In genomic region chr12:109052097-109052414, GRCh38 we compare ENCODE assay signal across 9 cellular contexts. TPM values are rescaled to one million over a fixed set of nuclear protein-coding genes. Genes with fewer than 3 reads are reported as not detected.
A peak's percentile ranks its signal among the peaks of the same experiment; 100 is the strongest.
DNase-seq lines count a peak whose midpoint lies in the region; ATAC-seq, FAIRE-seq and TF ChIP-seq lines count a peak whose summit lies in the region.
"Had no signal": no experiment of that assay in that cellular context is flagged by ENCODE, and none has a peak within 500 bp of the region (broad histone marks: within the 10 kb centered on the region; RNA-seq: fewer than 3 reads in every experiment).

No MANE protein-coding gene starts in this region.

- no peak for TF ChIP-seq CTCF in A549 (IDR thresholded peaks at IDR 0.05)
- no peak for TF ChIP-seq CTCF in bronchial epithelial cell (IDR thresholded peaks at IDR 0.05; ENCODE audit: insufficient read depth, low read length, severe bottlenecking)

- WGBS in A549 (ENCODE audit: missing lambda C conversion rate): 2% methylated on average over 6 of the region's 6 CpGs

- TF ChIP-seq POLR2A in A549 (IDR thresholded peaks at IDR 0.05; ENCODE audit: low read length): no peak

- H3K27me3 ChIP-seq in HUES48 (ENCODE audit: control insufficient read depth, insufficient read depth, low read length) (no peaks in the 10 kb centered on the region), bronchial epithelial cell (ENCODE audit: control insufficient read depth, insufficient read depth, low read length) (no peaks in the 10 kb centered on the region), mucosa of rectum (ENCODE audit: control insufficient read depth in 2 of 2, insufficient read depth in 2 of 2, low read length in 2 of 2) (no peaks in the 10 kb centered on the region)

- TF ChIP-seq EP300 in A549 (IDR thresholded peaks at IDR 0.05): no peak

- POLR2A ChIA-PET in A549 (lab: Yijun Ruan, JAX): interaction anchor here (0.8 kb wide), 1 partner anchor 195 kb away, joined by 4 read pairs; the partner anchor contains the start of gene SSH1

- FAIRE-seq in A549 (lab: Jason Lieb, UNC): no peak
- FAIRE-seq in bronchial epithelial cell (lab: Jason Lieb, UNC): no peak

- H3K9me3 ChIP-seq in A549: no peaks in the 10 kb centered on the region
- H3K9me3 ChIP-seq in HUES48 (ENCODE audit: control insufficient read depth, insufficient read depth, low read length): no peaks in the 10 kb centered on the region
- H3K9me3 ChIP-seq in mucosa of rectum (ENCODE audit: control insufficient read depth in 2 of 2, low read length in 2 of 2): no peaks in the 10 kb centered on the region

- H3K36me3 ChIP-seq in HUES48 (ENCODE audit: control insufficient read depth, insufficient read depth, low read length): no peaks in the 10 kb centered on the region
- H3K36me3 ChIP-seq in bronchial epithelial cell (ENCODE audit: control insufficient read depth, insufficient read depth, low read length): no peaks in the 10 kb centered on the region
- no peaks in the 10 kb centered on the region for H3K36me3 ChIP-seq in mucosa of rectum (ENCODE audit: control insufficient read depth in 2 of 2, insufficient read depth in 2 of 2, low read length in 2 of 2)

- H3K9ac ChIP-seq in HUES48 (ENCODE audit: low read depth, low read length) (no peak overlapping the region), mucosa of rectum (ENCODE audit: low read depth in 1 of 2, low read length in 2 of 2) (peak overlapping the region; percentile 92 to 94)

- no peak for TF ChIP-seq RAD21 in A549 (conservative IDR thresholded peaks at IDR 0.05 in 1 of 2, IDR thresholded peaks at IDR 0.05 in 1 of 2)

- H3K4me2 ChIP-seq in A549: peak overlapping the region; percentile 99

- CTCF ChIA-PET in A549 (lab: Yijun Ruan, JAX): interaction anchor here (0.8 to 1.7 kb wide), 3 partner anchors 11 to 42 kb away, joined by 4 to 8 read pairs (median 5); partner anchors contain the start of gene ALKBH2

- H3K4me1 ChIP-seq in A549: peaks cover 8% of the 10 kb centered on the region
- peaks cover 6% of the 10 kb centered on the region for H3K4me1 ChIP-seq in HUES48 (ENCODE audit: control insufficient read depth, insufficient read depth, low read length)
- peaks cover 10 to 11% of the 10 kb centered on the region in 2 donors for H3K4me1 ChIP-seq in mucosa of rectum (ENCODE audit: control insufficient read depth in 2 of 2, insufficient read depth in 2 of 2, low read length in 2 of 2)

- no peak for DNase-seq in A549 (ENCODE audit: low read depth in 1 of 2, low spot score in 1 of 2)
- no peak for DNase-seq in bronchial epithelial cell (ENCODE audit: low read depth)
- no peak for DNase-seq in SW480 (ENCODE audit: low spot score)
- no peak for DNase-seq in islet precursor cell

- ATAC-seq in A549 (no peak), GM19467 (IDR thresholded peaks at IDR 0.05; ENCODE audit: unreplicated experiment) (no peak), HG03095 (IDR thresholded peaks at IDR 0.05; ENCODE audit: unreplicated experiment) (no peak)

- peak overlapping the region; percentile 91 to 93 for H3K27ac ChIP-seq in A549
- H3K27ac ChIP-seq in HUES48 (ENCODE audit: low read depth, low read length): no peak overlapping the region
- peak overlapping the region; percentile 86 to 87 for H3K27ac ChIP-seq in mucosa of rectum (ENCODE audit: low read depth in 2 of 2, low read length in 2 of 2)

- H3K4me3 ChIP-seq in A549 (peak overlapping the region; percentile 96), HUES48 (ENCODE audit: low read depth, low read length) (peak overlapping the region; percentile 92), bronchial epithelial cell (ENCODE audit: low read depth, low read length) (peak overlapping the region; percentile 57), mucosa of rectum (ENCODE audit: low read length in 2 of 2) (peak overlapping the region; percentile 91 to 96)

TF ChIP-seq in A549, 52 proteins besides CTCF, POLR2A, EP300 and RAD21:
- TF ChIP-seq EHMT2 (IDR thresholded peaks at IDR 0.05; ENCODE audit: low read depth) (no peak), ELK1 (IDR thresholded peaks at IDR 0.05; ENCODE audit: low read depth, low read length) (no peak), PBX3 (IDR thresholded peaks at IDR 0.05) (no peak), HOXB13 (CRISPR knock-in tag; IDR thresholded peaks at IDR 0.05; ENCODE audit: low read depth) (no peak), MYC (IDR thresholded peaks at IDR 0.05; ENCODE audit: borderline replicate concordance, low read length) (no peak), RCOR1 (IDR thresholded peaks at IDR 0.05; ENCODE audit: low read depth, low read length) (no peak), ZNF302 (CRISPR knock-in tag; IDR thresholded peaks at IDR 0.05) (no peak), ZC3H11A (IDR thresholded peaks at IDR 0.05) (no peak), TFCP2L1 (CRISPR knock-in tag; IDR thresholded peaks at IDR 0.05) (no peak), BHLHE40 (IDR thresholded peaks at IDR 0.05; ENCODE audit: low read depth, low read length) (no peak), HDAC2 (IDR thresholded peaks at IDR 0.05) (no peak)

RNA-seq across cellular contexts. Expression of gene USP30, which starts 0.3 kb away (rescaled TPM):
- polyA plus RNA-seq in A549 (2011; rRNA removed): 15.2 and 19.6 TPM in 2 replicates
- polyA plus RNA-seq in A549 (2012; cell fraction: cytosol; rRNA removed): 10.6 and 14.9 TPM in 2 replicates
- 24.0 and 25.6 TPM in 2 replicates for polyA plus RNA-seq in A549 (2012; cell fraction: nucleus; rRNA removed)
- 5.7 to 7.2 TPM (median 6.8 TPM) in 3 replicates for polyA plus RNA-seq in A549 (2017; fragmentation: RNase III; extraction: RNeasy Plus Mini Kit Qiagen cat#74134 plus additional on column Dnase treatment)
- 18.8 and 19.3 TPM in 2 replicates for polyA minus RNA-seq in A549 (2011; rRNA and poly(A)+ RNA removed)
- 3.9 and 4.5 TPM in 2 replicates for total RNA-seq in bronchial epithelial cell

RNA-seq across cellular contexts. Expression of gene SVOP, which starts 31.2 kb away (rescaled TPM):
- polyA plus RNA-seq in A549 (2011; rRNA removed): not detected in 2 replicates
- polyA plus RNA-seq in A549 (2012; cell fraction: cytosol; rRNA removed): not detected in 2 replicates
- not detected in 2 replicates for polyA plus RNA-seq in A549 (2012; cell fraction: nucleus; rRNA removed)
- polyA plus RNA-seq in A549 (2017; fragmentation: RNase III; extraction: RNeasy Plus Mini Kit Qiagen cat#74134 plus additional on column Dnase treatment): not detected in 3 replicates
- not detected in 2 replicates for polyA minus RNA-seq in A549 (2011; rRNA and poly(A)+ RNA removed)
- not detected in 2 replicates for total RNA-seq in bronchial epithelial cell
- total RNA-seq: pulmonary artery endothelial cell had no signal

RNA-seq across cellular contexts. Expression of gene ALKBH2, which starts 41.2 kb away (rescaled TPM):
- polyA plus RNA-seq in A549 (2011; rRNA removed) (48.7 and 53.9 TPM in 2 replicates), A549 (2017; fragmentation: RNase III; extraction: RNeasy Plus Mini Kit Qiagen cat#74134 plus additional on column Dnase treatment) (54.8 to 57.7 TPM (median 55.0 TPM) in 3 replicates)
- 47.1 and 48.9 TPM in 2 replicates for polyA plus RNA-seq in A549 (2012; cell fraction: cytosol; rRNA removed)
- 47.3 and 91.8 TPM in 2 replicates for polyA plus RNA-seq in A549 (2012; cell fraction: nucleus; rRNA removed)
- 24.4 and 30.1 TPM in 2 replicates for polyA minus RNA-seq in A549 (2011; rRNA and poly(A)+ RNA removed)
- 24.6 and 47.9 TPM in 2 replicates for total RNA-seq in bronchial epithelial cell

RNA-seq across cellular contexts. Expression of gene UNG, which starts 45.3 kb away (rescaled TPM):
- polyA plus RNA-seq in A549 (2011; rRNA removed): 47.6 and 55.6 TPM in 2 replicates
- 68.8 and 90.4 TPM in 2 replicates for polyA plus RNA-seq in A549 (2012; cell fraction: cytosol; rRNA removed)
- polyA plus RNA-seq in A549 (2012; cell fraction: nucleus; rRNA removed): 57.0 and 72.5 TPM in 2 replicates
- polyA plus RNA-seq in A549 (2017; fragmentation: RNase III; extraction: RNeasy Plus Mini Kit Qiagen cat#74134 plus additional on column Dnase treatment): 75.6 to 79.5 TPM (median 77.6 TPM) in 3 replicates
- polyA minus RNA-seq in A549 (2011; rRNA and poly(A)+ RNA removed): 14.9 and 16.1 TPM in 2 replicates
- 14.8 and 24.2 TPM in 2 replicates for total RNA-seq in bronchial epithelial cell
